In genomic region chr10:12405342-12406320, GRCh38 we compare ENCODE assay signal across 1 cellular context.
TF ChIP-seq lines count a peak whose summit lies in the region.

No MANE protein-coding gene starts in this region.

TF ChIP-seq in HEK293, 187 proteins besides CTCF, POLR2A, EP300 and RAD21 (continued from another document and continues in another):
- TF ChIP-seq ZNF202 (tag by site-specific recombination; IDR thresholded peaks at IDR 0.05; ENCODE audit: borderline replicate concordance), result no peak
- 0 out of 2 replicates have a peak, but pooled peaks have one; percentile 24 for TF ChIP-seq SP3 (tag by site-specific recombination; IDR thresholded peaks at IDR 0.05)
- TF ChIP-seq ZNF184 (tag by site-specific recombination; IDR thresholded peaks at IDR 0.05), result peak; percentile 53; the same call in 1 of the 2 replicates
- peak; percentile 57; the same call in 1 of the 2 replicates for TF ChIP-seq TRIM28 (IDR thresholded peaks at IDR 0.05; ENCODE audit: borderline replicate concordance, low read length)
- TF ChIP-seq ZBTB48 (tag by site-specific recombination; IDR thresholded peaks at IDR 0.05), result no peak
- no peak for TF ChIP-seq GLI4 (tag by site-specific recombination; IDR thresholded peaks at IDR 0.05)
- no peak for TF ChIP-seq YY2 (tag by site-specific recombination; IDR thresholded peaks at IDR 0.05)
- peak; percentile 41; the same call in 1 of the 2 replicates for TF ChIP-seq ZBTB20 (tag by site-specific recombination; IDR thresholded peaks at IDR 0.05)
- 0 out of 2 replicates have a peak, but pooled peaks have one; percentile 47 for TF ChIP-seq ZFP37 (tag by site-specific recombination; IDR thresholded peaks at IDR 0.05)
- no peak for TF ChIP-seq ZSCAN18 (tag by site-specific recombination; IDR thresholded peaks at IDR 0.05)
- no peak for TF ChIP-seq YY1 (tag by site-specific recombination; IDR thresholded peaks at IDR 0.05)
- TF ChIP-seq OVOL3 (tag by site-specific recombination; IDR thresholded peaks at IDR 0.05), result peak; percentile 83
- peak; percentile 95; the same call in 1 of the 2 replicates for TF ChIP-seq ZNF639 (tag by site-specific recombination; IDR thresholded peaks at IDR 0.05)
- TF ChIP-seq ZNF223 (tag by site-specific recombination; IDR thresholded peaks at IDR 0.05), result no peak
- TF ChIP-seq KLF16 (tag by site-specific recombination; IDR thresholded peaks at IDR 0.05), result 0 out of 2 replicates have a peak, but pooled peaks have one; percentile 3
- TF ChIP-seq MYNN (tag by site-specific recombination; IDR thresholded peaks at IDR 0.05; ENCODE audit: borderline replicate concordance), result no peak
- TF ChIP-seq ZNF518A (tag by site-specific recombination; conservative IDR thresholded peaks at IDR 0.05; ENCODE audit: low read depth), result no peak; the same call in 1 of the 2 replicates
- TF ChIP-seq ZNF19 (tag by site-specific recombination; IDR thresholded peaks at IDR 0.05; ENCODE audit: low read depth), result no peak
- no peak for TF ChIP-seq SETDB1 (IDR thresholded peaks at IDR 0.05; ENCODE audit: insufficient read length, low read length)
- no peak for TF ChIP-seq ZNF133 (tag by site-specific recombination; IDR thresholded peaks at IDR 0.05)
- TF ChIP-seq ZXDB (tag by site-specific recombination; IDR thresholded peaks at IDR 0.05), result peak; percentile 81; the same call in 1 of the 2 replicates
- TF ChIP-seq KLF17 (tag by site-specific recombination; IDR thresholded peaks at IDR 0.05), result no peak
- no peak for TF ChIP-seq ZNF548 (tag by site-specific recombination; IDR thresholded peaks at IDR 0.05)
- TF ChIP-seq ZNF391 (tag by site-specific recombination; IDR thresholded peaks at IDR 0.05; ENCODE audit: borderline replicate concordance, low read depth), result peak; percentile 90
- peak; percentile 91 for TF ChIP-seq ZNF366 (tag by site-specific recombination; conservative IDR thresholded peaks at IDR 0.05)
- peak; percentile 95 for TF ChIP-seq ZNF24 (tag by site-specific recombination; IDR thresholded peaks at IDR 0.05)
- 0 out of 2 replicates have a peak, but pooled peaks have one; percentile 16 for TF ChIP-seq ZNF561 (tag by site-specific recombination; IDR thresholded peaks at IDR 0.05; ENCODE audit: borderline replicate concordance)
- no peak for TF ChIP-seq ZNF37A (tag by site-specific recombination; IDR thresholded peaks at IDR 0.05)
- TF ChIP-seq KLF9 (tag by site-specific recombination; IDR thresholded peaks at IDR 0.05; ENCODE audit: low read depth), result no peak
- no peak for TF ChIP-seq ZNF132 (tag by site-specific recombination; IDR thresholded peaks at IDR 0.05; ENCODE audit: borderline replicate concordance)
- peak; percentile 84 for TF ChIP-seq ZNF600 (tag by site-specific recombination; IDR thresholded peaks at IDR 0.05)
- TF ChIP-seq BCL11B (tag by site-specific recombination; IDR thresholded peaks at IDR 0.05; ENCODE audit: low read depth), result no peak
- TF ChIP-seq ZNF623 (tag by site-specific recombination; IDR thresholded peaks at IDR 0.05), result no peak
- no peak for TF ChIP-seq ZBTB10 (tag by site-specific recombination; IDR thresholded peaks at IDR 0.05)
- no peak for TF ChIP-seq ZBTB6 (tag by site-specific recombination; IDR thresholded peaks at IDR 0.05)
- TF ChIP-seq ZNF214 (tag by site-specific recombination; IDR thresholded peaks at IDR 0.05; ENCODE audit: borderline replicate concordance), result no peak
- TF ChIP-seq ZNF747 (tag by site-specific recombination; IDR thresholded peaks at IDR 0.05), result no peak
- TF ChIP-seq ZBTB49 (tag by site-specific recombination; IDR thresholded peaks at IDR 0.05; ENCODE audit: low read depth), result no peak
- TF ChIP-seq ZNF776 (tag by site-specific recombination; IDR thresholded peaks at IDR 0.05; ENCODE audit: borderline replicate concordance), result no peak
- TF ChIP-seq ZNF610 (tag by site-specific recombination; IDR thresholded peaks at IDR 0.05; ENCODE audit: borderline replicate concordance), result no peak
- TF ChIP-seq ZNF423 (tag by site-specific recombination; IDR thresholded peaks at IDR 0.05), result no peak
- TF ChIP-seq SCRT2 (tag by site-specific recombination; IDR thresholded peaks at IDR 0.05), result peak; percentile 94
- peak; percentile 82 for TF ChIP-seq PRDM4 (tag by site-specific recombination; IDR thresholded peaks at IDR 0.05)
- peak; percentile 77 for TF ChIP-seq KLF10 (tag by site-specific recombination; IDR thresholded peaks at IDR 0.05)
- TF ChIP-seq ZNF501 (tag by site-specific recombination; IDR thresholded peaks at IDR 0.05), result peak; percentile 28; the same call in 1 of the 2 replicates
- 0 out of 2 replicates have a peak, but pooled peaks have one; percentile 3 for TF ChIP-seq SP2 (tag by site-specific recombination; IDR thresholded peaks at IDR 0.05)
- TF ChIP-seq ZNF157 (tag by site-specific recombination; IDR thresholded peaks at IDR 0.05), result no peak
